In genomic region chr1:236685917-236686814, GRCh38 we compare ENCODE assay signal across 8 cellular contexts. TPM values are rescaled to one million over a fixed set of nuclear protein-coding genes. Genes with fewer than 3 reads are reported as not detected.
A peak's percentile ranks its signal among the peaks of the same experiment; 100 is the strongest.
DNase-seq lines count a peak whose midpoint lies in the region; ATAC-seq, FAIRE-seq and TF ChIP-seq lines count a peak whose summit lies in the region.

TSS of gene ACTN2 (plus strand) at chr1:236686499. CDS start at chr1:236686674, 175 bp downstream.

- ATAC-seq in HG02759 (IDR thresholded peaks at IDR 0.05; ENCODE audit: unreplicated experiment), result peak; percentile 93

- H3K4me3 Mint-ChIP-seq in activated T-helper 1 cell treated with anti-CD3 and anti-CD28 coated beads, Interleukin-12 subunit alpha, Interleukin-12 subunit beta, Interleukin-2, Interleukin-4 antibody, amounts not matched to agents 30 ng/mL and 10 ng/mL and 1 ng/mL, durations not matched to agents 14 hours and 24 hours and 36 hours, result peak within 1 kb of the TSS; percentile 66

- peak within 1 kb of the TSS; percentile 99 for H2AFZ ChIP-seq in neuron (ENCODE audit: low read depth, low read length)

- H3K27me3 Mint-ChIP-seq in activated T-helper 1 cell treated with anti-CD3 and anti-CD28 coated beads, Interleukin-12 subunit alpha, Interleukin-12 subunit beta, Interleukin-2, Interleukin-4 antibody, amounts not matched to agents 30 ng/mL and 10 ng/mL and 1 ng/mL, durations not matched to agents 14 hours and 24 hours and 36 hours (ENCODE audit: insufficient read depth), result peaks cover 49% of the 10 kb centered on the region

- H3K27ac ChIP-seq in testis, result no peak within 1 kb of the TSS

- H3K27me3 ChIP-seq in neuron (ENCODE audit: insufficient read depth, low read length), result peaks cover 17% of the 10 kb centered on the region
- no peaks in the 10 kb centered on the region for H3K27me3 ChIP-seq in testis

- DNase-seq in GM12891 (ENCODE audit: insufficient read length, low spot score) (peak; percentile 66), NCI-H526 treated with DMSO at 0.1 percent for 48 hours (lab: John Stamatoyannopoulos, UW) (peak; percentile 4), foreskin fibroblast (peak; percentile 20 to 59), testis (peak; percentile 70), superior temporal gyrus (ENCODE audit: extremely low spot score) (no peak)
- DNase-seq in activated T-helper 1 cell treated with anti-CD3 and anti-CD28 coated beads, Interleukin-12 subunit alpha, Interleukin-12 subunit beta, Interleukin-2, Interleukin-4 antibody, amounts not matched to agents 30 ng/mL and 10 ng/mL and 1 ng/mL, durations not matched to agents 14 hours and 24 hours and 36 hours (ENCODE audit: low spot score), result peak; percentile 22

- H3K4me1 ChIP-seq in neuron (ENCODE audit: insufficient read depth, low read length) (peaks cover 6% of the 10 kb centered on the region), testis (peaks cover 6% of the 10 kb centered on the region)

- intact Hi-C loops in activated T-helper 1 cell treated with anti-CD3 and anti-CD28 coated beads, Interleukin-12 subunit alpha, Interleukin-12 subunit beta, Interleukin-2, Interleukin-4 antibody, amounts not matched to agents 30 ng/mL and 10 ng/mL and 1 ng/mL, durations not matched to agents 14 hours and 24 hours and 36 hours (cut with micrococcal nuclease), result loop anchor here (5.0 kb wide), 2 partner anchors 84 to 111 kb away; partner anchors contain the start of genes HEATR1 and MTR
- intact Hi-C loops in testis (cut with DNase I; ENCODE audit: low total_unique reads), result no loop called here

- no peaks in the 10 kb centered on the region for H3K9me3 ChIP-seq in neuron (ENCODE audit: low read length)
- H3K9me3 ChIP-seq in testis, result no peaks in the 10 kb centered on the region

- TF ChIP-seq POLR2A in GM12891 (IDR thresholded peaks at IDR 0.05; ENCODE audit: low read depth, low read length) (no peak), testis (IDR thresholded peaks at IDR 0.05) (no peak)

- no peak within 1 kb of the TSS for H3K27ac Mint-ChIP-seq in activated T-helper 1 cell treated with anti-CD3 and anti-CD28 coated beads, Interleukin-12 subunit alpha, Interleukin-12 subunit beta, Interleukin-2, Interleukin-4 antibody, amounts not matched to agents 30 ng/mL and 10 ng/mL and 1 ng/mL, durations not matched to agents 14 hours and 24 hours and 36 hours

- no peaks in the 10 kb centered on the region for H3K9me3 Mint-ChIP-seq in activated T-helper 1 cell treated with anti-CD3 and anti-CD28 coated beads, Interleukin-12 subunit alpha, Interleukin-12 subunit beta, Interleukin-2, Interleukin-4 antibody, amounts not matched to agents 30 ng/mL and 10 ng/mL and 1 ng/mL, durations not matched to agents 14 hours and 24 hours and 36 hours

- no peak for FAIRE-seq in GM12891 (lab: Jason Lieb, UNC)

- H3K4me3 ChIP-seq in foreskin fibroblast (ENCODE audit: low read depth in 1 of 2, low read length in 2 of 2) (peak within 1 kb of the TSS in 1 of 2 donors; percentile 29), neuron (ENCODE audit: low read length) (peak within 1 kb of the TSS; percentile 62), testis (peak within 1 kb of the TSS; percentile 64 to 66)

- peaks cover 1% of the 10 kb centered on the region for H3K36me3 Mint-ChIP-seq in activated T-helper 1 cell treated with anti-CD3 and anti-CD28 coated beads, Interleukin-12 subunit alpha, Interleukin-12 subunit beta, Interleukin-2, Interleukin-4 antibody, amounts not matched to agents 30 ng/mL and 10 ng/mL and 1 ng/mL, durations not matched to agents 14 hours and 24 hours and 36 hours (ENCODE audit: low read depth)

- WGBS in testis, 2 donors, result 6 to 9% methylated on average over 28 to 79 of the region's 93 CpGs

- TF ChIP-seq CTCF in foreskin fibroblast (IDR thresholded peaks at IDR 0.05; ENCODE audit: low read depth, low read length) (no peak), testis (IDR thresholded peaks at IDR 0.05) (no peak)

- H3K4me1 Mint-ChIP-seq in activated T-helper 1 cell treated with anti-CD3 and anti-CD28 coated beads, Interleukin-12 subunit alpha, Interleukin-12 subunit beta, Interleukin-2, Interleukin-4 antibody, amounts not matched to agents 30 ng/mL and 10 ng/mL and 1 ng/mL, durations not matched to agents 14 hours and 24 hours and 36 hours (ENCODE audit: low read depth), result peaks cover 8% of the 10 kb centered on the region

- H3K36me3 ChIP-seq in neuron (ENCODE audit: insufficient read depth, low read length) (no peaks in the 10 kb centered on the region), testis (ENCODE audit: low read depth, missing control alignments) (no peaks in the 10 kb centered on the region)

TF ChIP-seq in GM12891, 5 proteins besides CTCF, POLR2A, EP300 and RAD21:
- TF ChIP-seq PAX5 (IDR thresholded peaks at IDR 0.05; ENCODE audit: insufficient read depth, low read length, severe bottlenecking), result no peak
- TF ChIP-seq SPI1 (IDR thresholded peaks at IDR 0.05; ENCODE audit: low read depth, low read length), result no peak

RNA-seq across cellular contexts. Expression of gene ACTN2, which starts in this region (rescaled TPM):
- polyA plus RNA-seq in GM12891 (2012; ENCODE audit: low read depth, missing spikeins), result not detected
- 0.10 TPM in 1 of 2 replicates, not detected in the other for total RNA-seq in activated T-helper 1 cell treated with anti-CD3 and anti-CD28 coated beads, Interleukin-12 subunit alpha, Interleukin-12 subunit beta, Interleukin-2, Interleukin-4 antibody, amounts not matched to agents 30 ng/mL and 10 ng/mL and 1 ng/mL, durations not matched to agents 14 hours and 24 hours and 36 hours
- 10 to 100 TPM; 39.8 to 54.9 TPM for total RNA-seq in testis
- 27.0 TPM for polyA plus RNA-seq in testis (ENCODE audit: insufficient read depth, low read depth, low replicate concordance)

Comparison
In these comparisons a context has a peak if more than half of its experiments do, and no peak if none do; other contexts are left out.
1. RNA of gene ACTN2 (total RNA-seq): 39.8 to 54.9 TPM in testis; 0.10 TPM in activated T-helper 1 cell treated with anti-CD3 and anti-CD28 coated beads, Interleukin-12 subunit alpha, Interleukin-12 subunit beta, Interleukin-2, Interleukin-4 antibody, amounts not matched to agents 30 ng/mL and 10 ng/mL and 1 ng/mL, durations not matched to agents 14 hours and 24 hours and 36 hours; every median in the first group is over 10 times any median in the second.
2. Peak in DNase-seq in activated T-helper 1 cell treated with anti-CD3 and anti-CD28 coated beads, Interleukin-12 subunit alpha, Interleukin-12 subunit beta, Interleukin-2, Interleukin-4 antibody, amounts not matched to agents 30 ng/mL and 10 ng/mL and 1 ng/mL, durations not matched to agents 14 hours and 24 hours and 36 hours; RNA of the gene not detected or under 1 TPM.